In the genomic region with DNA sequence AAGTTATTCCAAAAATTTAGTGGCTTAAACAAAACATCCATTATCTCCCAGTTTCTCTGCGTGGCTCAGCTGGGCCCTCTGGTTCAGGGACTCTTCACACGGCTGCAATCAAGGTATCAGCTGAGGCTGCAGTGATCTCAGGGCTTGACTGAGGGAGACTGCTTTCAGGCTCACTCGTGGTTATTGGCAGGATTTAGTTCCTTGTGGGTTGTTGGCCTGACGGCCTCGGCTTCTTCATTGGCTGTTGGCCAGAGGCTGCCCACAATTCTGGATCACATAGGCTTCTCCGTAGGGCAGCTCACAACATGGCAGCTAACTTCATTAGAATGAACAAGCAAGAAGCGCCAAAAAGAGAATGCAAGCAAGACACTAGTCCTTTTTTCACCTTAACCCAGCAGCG, we compare ENCODE assay signal across 18 cellular contexts.
"Had no signal": no experiment of that assay in that cellular context is flagged by ENCODE, and none has a peak within 500 bp of the region (broad histone marks: within the 10 kb centered on the region; RNA-seq: fewer than 3 reads in every experiment).

No MANE protein-coding gene starts in this region.

- DNase-seq: caudate nucleus; cortex of kidney; dorsolateral prefrontal cortex; effector memory CD8-positive, alpha-beta T cell; esophagus squamous epithelium; foreskin keratinocyte; head of caudate nucleus; mesendoderm; naive thymus-derived CD4-positive, alpha-beta T cell; nephron progenitor cell; posterior cingulate gyrus; right cardiac atrium; stimulated activated CD4-positive, alpha-beta T cell treated with anti-CD3 and anti-CD28 coated beads, Interleukin-4, amount 100 ng/mL, for 24 hours; stimulated activated naive B cell treated with anti-CD40 and anti-IgM and Interleukin-4, amounts not matched to agents 10 μg/mL and 1 μg/mL and 100 μg/mL, for 72 hours; stimulated activated naive CD8-positive, alpha-beta T cell treated with anti-CD3 and anti-CD28 coated beads, Interleukin-15, amount 100 ng/mL, for 72 hours; transverse colon had no signal

- H3K4me1 ChIP-seq: foreskin keratinocyte, transverse colon had no signal

- H3K9me3 ChIP-seq: thoracic aorta had no signal

- H3K9me3 Mint-ChIP-seq: nephron progenitor cell had no signal

- H3K27ac ChIP-seq: esophagus squamous epithelium, foreskin keratinocyte, hepatocyte, thoracic aorta, transverse colon had no signal

- H3K27me3 Mint-ChIP-seq: effector memory CD8-positive, alpha-beta T cell; naive thymus-derived CD4-positive, alpha-beta T cell; stimulated activated naive B cell treated with anti-CD40 and anti-IgM and Interleukin-4, amounts not matched to agents 10 μg/mL and 1 μg/mL and 100 μg/mL, for 72 hours; stimulated activated naive CD8-positive, alpha-beta T cell treated with anti-CD3 and anti-CD28 coated beads, Interleukin-15, amount 100 ng/mL, for 72 hours had no signal

- H3K27ac Mint-ChIP-seq: effector memory CD8-positive, alpha-beta T cell; naive thymus-derived CD4-positive, alpha-beta T cell; nephron progenitor cell; stimulated activated naive B cell treated with anti-CD40 and anti-IgM and Interleukin-4, amounts not matched to agents 10 μg/mL and 1 μg/mL and 100 μg/mL, for 72 hours; stimulated activated naive CD8-positive, alpha-beta T cell treated with anti-CD3 and anti-CD28 coated beads, Interleukin-15, amount 100 ng/mL, for 72 hours had no signal

- ATAC-seq: effector memory CD8-positive, alpha-beta T cell; foreskin keratinocyte; naive thymus-derived CD4-positive, alpha-beta T cell; right cardiac atrium; stimulated activated naive B cell treated with anti-CD40 and anti-IgM and Interleukin-4, amounts not matched to agents 10 μg/mL and 1 μg/mL and 100 μg/mL, for 72 hours; stimulated activated naive CD8-positive, alpha-beta T cell treated with anti-CD3 and anti-CD28 coated beads, Interleukin-15, amount 100 ng/mL, for 72 hours had no signal

- H3K4me1 Mint-ChIP-seq: naive thymus-derived CD4-positive, alpha-beta T cell; nephron progenitor cell; stimulated activated naive B cell treated with anti-CD40 and anti-IgM and Interleukin-4, amounts not matched to agents 10 μg/mL and 1 μg/mL and 100 μg/mL, for 72 hours; stimulated activated naive CD8-positive, alpha-beta T cell treated with anti-CD3 and anti-CD28 coated beads, Interleukin-15, amount 100 ng/mL, for 72 hours had no signal

- H3K27me3 ChIP-seq: dorsolateral prefrontal cortex, esophagus squamous epithelium, foreskin keratinocyte, hepatocyte, transverse colon had no signal

- H3K4me3 Mint-ChIP-seq: effector memory CD8-positive, alpha-beta T cell; naive thymus-derived CD4-positive, alpha-beta T cell; nephron progenitor cell; stimulated activated naive B cell treated with anti-CD40 and anti-IgM and Interleukin-4, amounts not matched to agents 10 μg/mL and 1 μg/mL and 100 μg/mL, for 72 hours; stimulated activated naive CD8-positive, alpha-beta T cell treated with anti-CD3 and anti-CD28 coated beads, Interleukin-15, amount 100 ng/mL, for 72 hours had no signal

- H3K4me3 ChIP-seq: dorsolateral prefrontal cortex, esophagus squamous epithelium, hepatocyte, thoracic aorta, transverse colon had no signal
